ENCODE assay signal across 9 cellular contexts in genomic region chr2:34836361-34836760, GRCh38.
"Had no signal": no experiment of that assay in that cellular context is flagged by ENCODE, and none has a peak within 500 bp of the region (broad histone marks: within the 10 kb centered on the region; RNA-seq: fewer than 3 reads in every experiment).

No MANE protein-coding gene starts in this region.

- ATAC-seq: HCT116, K562 had no signal

- H3K27ac ChIP-seq: GM23248, HL-60 had no signal

- H3K4me3 ChIP-seq: GM23248, HAP-1, K562 had no signal

- H3K9ac ChIP-seq: GM23248 had no signal

- H3K9me3 ChIP-seq: HAP-1 had no signal

- H3K4me1 ChIP-seq: HAP-1 had no signal

- DNase-seq: GM23248, GOT3, H7, HFFc6, IMR-90 had no signal

- H3K36me3 ChIP-seq: HAP-1 had no signal

- H2AFZ ChIP-seq: GM23248 had no signal
